ENCODE assay signal across 18 cellular contexts in genomic region chr4:142516686-142517145, GRCh38.
DNase-seq lines count a peak whose midpoint lies in the region; ATAC-seq and TF ChIP-seq lines count a peak whose summit lies in the region.
"Had no signal": no experiment of that assay in that cellular context is flagged by ENCODE, and none has a peak within 500 bp of the region (broad histone marks: within the 10 kb centered on the region; RNA-seq: fewer than 3 reads in every experiment).

No MANE protein-coding gene starts in this region.

- no peaks in the 10 kb centered on the region for H3K27me3 ChIP-seq in cardiac muscle cell
- H3K27me3 ChIP-seq: upper lobe of left lung had no signal

- peak overlapping the region; percentile 59 for H3K27ac ChIP-seq in cardiac muscle cell
- H3K27ac ChIP-seq: KMS-11, upper lobe of left lung had no signal

- H3K27me3 Mint-ChIP-seq in osteocyte (ENCODE audit: unreplicated experiment), result no peaks in the 10 kb centered on the region
- no peaks in the 10 kb centered on the region for H3K27me3 Mint-ChIP-seq in activated CD8-positive, alpha-beta T cell treated with anti-CD3 and anti-CD28 coated beads for 36 hours
- no peaks in the 10 kb centered on the region for H3K27me3 Mint-ChIP-seq in activated CD8-positive, alpha-beta memory T cell treated with anti-CD3 and anti-CD28 coated beads, Interleukin-2, amount 10 ng/mL, durations not matched to agents 7 days and 5 days
- H3K27me3 Mint-ChIP-seq: activated CD4-positive, alpha-beta T cell treated with anti-CD3 and anti-CD28 coated beads, Interleukin-2, amount 10 ng/mL, durations not matched to agents 24 days and 14 days; CD4-positive, CD25-positive, alpha-beta regulatory T cell; dendritic cell treated with granulocyte-macrophage colony-stimulating factor and Interleukin-4, amounts not matched to agents 40 ng/mL and 50 ng/mL, for 4 days; naive B cell; T-helper 17 cell had no signal

- TF ChIP-seq CTCF in cardiac muscle cell (IDR thresholded peaks at IDR 0.05; ENCODE audit: low read depth, low read length) (no peak), osteocyte (IDR thresholded peaks at IDR 0.05) (no peak)
- no peak for TF ChIP-seq CTCF in activated CD8-positive, alpha-beta T cell treated with anti-CD3 and anti-CD28 coated beads for 36 hours (IDR thresholded peaks at IDR 0.05)

- DNase-seq in EL (peak; percentile 70), amniotic epithelial cell (ENCODE audit: low read depth) (peak; percentile 75), cardiac muscle cell (ENCODE audit: low read depth in 1 of 2, low spot score in 1 of 2) (peak; percentile 55 to 69), osteocyte (ENCODE audit: extremely low spot score, unreplicated experiment) (no peak), NCI-H2227 treated with DMSO at 0.1 percent for 48 hours (lab: John Stamatoyannopoulos, UW) (no peak)
- DNase-seq in activated CD8-positive, alpha-beta T cell treated with anti-CD3 and anti-CD28 coated beads for 36 hours, result no peak
- no peak for DNase-seq in activated CD8-positive, alpha-beta memory T cell treated with anti-CD3 and anti-CD28 coated beads, Interleukin-2, amount 10 ng/mL, durations not matched to agents 7 days and 5 days
- DNase-seq: activated CD4-positive, alpha-beta T cell treated with anti-CD3 and anti-CD28 coated beads, Interleukin-2, amount 10 ng/mL, durations not matched to agents 24 days and 14 days; activated T-cell treated with anti-CD3 and anti-CD28 coated beads, Interleukin-2, amount 50 U/mL, for 48 hours; CD4-positive, CD25-positive, alpha-beta regulatory T cell; islet precursor cell; naive B cell; NCI-H1694 treated with DMSO at 0.1 percent for 48 hours; stimulated activated CD4-positive, alpha-beta T cell treated with anti-CD3 and anti-CD28 coated beads, Interleukin-4, amount 100 ng/mL, for 1 hour; T-helper 17 cell; upper lobe of left lung had no signal

- H3K36me3 Mint-ChIP-seq in osteocyte (ENCODE audit: unreplicated experiment), result no peaks in the 10 kb centered on the region
- H3K36me3 Mint-ChIP-seq in activated CD8-positive, alpha-beta T cell treated with anti-CD3 and anti-CD28 coated beads for 36 hours (ENCODE audit: low read depth), result no peaks in the 10 kb centered on the region
- peaks cover 1% of the 10 kb centered on the region for H3K36me3 Mint-ChIP-seq in activated CD8-positive, alpha-beta memory T cell treated with anti-CD3 and anti-CD28 coated beads, Interleukin-2, amount 10 ng/mL, durations not matched to agents 7 days and 5 days
- H3K36me3 Mint-ChIP-seq: naive B cell had no signal

- H3K4me1 ChIP-seq in cardiac muscle cell (ENCODE audit: low read depth), result peaks cover 12% of the 10 kb centered on the region
- H3K4me1 ChIP-seq: upper lobe of left lung had no signal

- H3K36me3 ChIP-seq in cardiac muscle cell, result no peaks in the 10 kb centered on the region
- H3K36me3 ChIP-seq: upper lobe of left lung had no signal

- H3K4me1 Mint-ChIP-seq in osteocyte (ENCODE audit: unreplicated experiment), result peaks cover 6% of the 10 kb centered on the region
- H3K4me1 Mint-ChIP-seq in activated CD8-positive, alpha-beta T cell treated with anti-CD3 and anti-CD28 coated beads for 36 hours (ENCODE audit: low read depth), result no peaks in the 10 kb centered on the region
- no peaks in the 10 kb centered on the region for H3K4me1 Mint-ChIP-seq in activated CD8-positive, alpha-beta memory T cell treated with anti-CD3 and anti-CD28 coated beads, Interleukin-2, amount 10 ng/mL, durations not matched to agents 7 days and 5 days
- H3K4me1 Mint-ChIP-seq: activated CD4-positive, alpha-beta T cell treated with anti-CD3 and anti-CD28 coated beads, Interleukin-2, amount 10 ng/mL, durations not matched to agents 24 days and 14 days; naive B cell had no signal

- no peaks in the 10 kb centered on the region for H3K9me3 ChIP-seq in cardiac muscle cell (ENCODE audit: low read depth)
- H3K9me3 ChIP-seq: upper lobe of left lung had no signal

- no peaks in the 10 kb centered on the region for H3K9me3 Mint-ChIP-seq in osteocyte (ENCODE audit: unreplicated experiment)
- H3K9me3 Mint-ChIP-seq in activated CD8-positive, alpha-beta T cell treated with anti-CD3 and anti-CD28 coated beads for 36 hours, result no peaks in the 10 kb centered on the region
- no peaks in the 10 kb centered on the region for H3K9me3 Mint-ChIP-seq in activated CD8-positive, alpha-beta memory T cell treated with anti-CD3 and anti-CD28 coated beads, Interleukin-2, amount 10 ng/mL, durations not matched to agents 7 days and 5 days (ENCODE audit: low read depth)
- H3K9me3 Mint-ChIP-seq: dendritic cell treated with granulocyte-macrophage colony-stimulating factor and Interleukin-4, amounts not matched to agents 40 ng/mL and 50 ng/mL, for 4 days had no signal

- POLR2A ChIA-PET in activated CD8-positive, alpha-beta T cell treated with anti-CD3 and anti-CD28 coated beads for 36 hours (lab: Charles Lee), result no interaction called here

- peak overlapping the region; percentile 13 for H3K27ac Mint-ChIP-seq in osteocyte (ENCODE audit: unreplicated experiment)
- no peak overlapping the region for H3K27ac Mint-ChIP-seq in activated CD8-positive, alpha-beta T cell treated with anti-CD3 and anti-CD28 coated beads for 36 hours
- no peak overlapping the region for H3K27ac Mint-ChIP-seq in activated CD8-positive, alpha-beta memory T cell treated with anti-CD3 and anti-CD28 coated beads, Interleukin-2, amount 10 ng/mL, durations not matched to agents 7 days and 5 days
- H3K27ac Mint-ChIP-seq: activated CD4-positive, alpha-beta T cell treated with anti-CD3 and anti-CD28 coated beads, Interleukin-2, amount 10 ng/mL, durations not matched to agents 24 days and 14 days; CD4-positive, CD25-positive, alpha-beta regulatory T cell; dendritic cell treated with granulocyte-macrophage colony-stimulating factor and Interleukin-4, amounts not matched to agents 40 ng/mL and 50 ng/mL, for 4 days; naive B cell; T-helper 17 cell had no signal

- no peak overlapping the region for H3K4me3 Mint-ChIP-seq in osteocyte (ENCODE audit: unreplicated experiment)
- no peak overlapping the region for H3K4me3 Mint-ChIP-seq in activated CD8-positive, alpha-beta T cell treated with anti-CD3 and anti-CD28 coated beads for 36 hours
- H3K4me3 Mint-ChIP-seq in activated CD8-positive, alpha-beta memory T cell treated with anti-CD3 and anti-CD28 coated beads, Interleukin-2, amount 10 ng/mL, durations not matched to agents 7 days and 5 days, result no peak overlapping the region
- H3K4me3 Mint-ChIP-seq: activated CD4-positive, alpha-beta T cell treated with anti-CD3 and anti-CD28 coated beads, Interleukin-2, amount 10 ng/mL, durations not matched to agents 24 days and 14 days; CD4-positive, CD25-positive, alpha-beta regulatory T cell; dendritic cell treated with granulocyte-macrophage colony-stimulating factor and Interleukin-4, amounts not matched to agents 40 ng/mL and 50 ng/mL, for 4 days; naive B cell; T-helper 17 cell had no signal

- no peak overlapping the region for H3K4me3 ChIP-seq in cardiac muscle cell
- H3K4me3 ChIP-seq: upper lobe of left lung had no signal

- intact Hi-C loops in activated CD8-positive, alpha-beta T cell treated with anti-CD3 and anti-CD28 coated beads for 36 hours (cut with micrococcal nuclease), result no loop called here

- CTCF ChIA-PET in activated CD8-positive, alpha-beta T cell treated with anti-CD3 and anti-CD28 coated beads for 36 hours (lab: Charles Lee), result no interaction called here
- CTCF ChIA-PET in activated CD8-positive, alpha-beta memory T cell treated with anti-CD3 and anti-CD28 coated beads, Interleukin-2, amount 10 ng/mL, durations not matched to agents 7 days and 5 days (lab: Charles Lee), result interaction anchor here (0.9 kb wide), 1 partner anchor 234 kb away, joined by 3 read pairs; no protein-coding TSS in a partner anchor

- ATAC-seq in activated CD8-positive, alpha-beta T cell treated with anti-CD3 and anti-CD28 coated beads for 36 hours, result no peak
- no peak for ATAC-seq in activated CD8-positive, alpha-beta memory T cell treated with anti-CD3 and anti-CD28 coated beads, Interleukin-2, amount 10 ng/mL, durations not matched to agents 7 days and 5 days
- ATAC-seq: T-helper 17 cell had no signal

Comparison
In these comparisons a context has a peak if more than half of its experiments do, and no peak if none do; other contexts are left out.
1. DNase-seq: peak in EL (single experiment), amniotic epithelial cell (single experiment) and cardiac muscle cell (2 of 2); none in osteocyte (single experiment), activated CD8-positive, alpha-beta T cell treated with anti-CD3 and anti-CD28 coated beads for 36 hours (single experiment), activated CD8-positive, alpha-beta memory T cell treated with anti-CD3 and anti-CD28 coated beads, Interleukin-2, amount 10 ng/mL, durations not matched to agents 7 days and 5 days (single experiment) and NCI-H2227 treated with DMSO at 0.1 percent for 48 hours (single experiment).